8 cellular contexts compared by ENCODE assay signal in genomic region chr6:33585403-33586107, GRCh38. TPM values are rescaled to one million over a fixed set of nuclear protein-coding genes. Genes with fewer than 3 reads are reported as not detected.
DNase-seq lines count a peak whose midpoint lies in the region; ATAC-seq, FAIRE-seq and TF ChIP-seq lines count a peak whose summit lies in the region.

No MANE protein-coding gene starts in this region.

- H3K36me3 ChIP-seq in mammary epithelial cell (ENCODE audit: insufficient read depth, low read length): no peaks in the 10 kb centered on the region
- no peaks in the 10 kb centered on the region for H3K36me3 ChIP-seq in keratinocyte (ENCODE audit: control insufficient read depth in 2 of 2, extremely low read depth in 1 of 2, insufficient read depth in 2 of 2, low read length in 2 of 2)

- peak overlapping the region; percentile 93 for H3K27ac Mint-ChIP-seq in activated B cell treated with CpG ODN at 0.5 μM for 24 hours

- dilution Hi-C loops in mammary epithelial cell (cut with HindIII; ENCODE audit: low sequenced_read_pairs): loop anchor here (5.0 to 10.0 kb wide), 6 partner anchors 33 to 547 kb away; partner anchors contain the start of gene UQCC2
- dilution Hi-C loops in keratinocyte (cut with MboI; ENCODE audit: extremely low pct_ligation_motif_present, low sequenced_read_pairs): no loop called here

- CTCF ChIA-PET in activated B cell treated with CpG ODN at 0.5 μM for 24 hours (lab: Charles Lee) (interaction anchor here (0.6 to 5.4 kb wide), 9 partner anchors 15 to 442 kb away, joined by 3 to 66 read pairs (median 5); no protein-coding TSS in a partner anchor), mammary epithelial cell (lab: Charles Lee; ENCODE audit: low non-redundant PET) (no interaction called here)

- H3K9ac ChIP-seq in mammary epithelial cell (ENCODE audit: insufficient read depth, low read length) (no peak overlapping the region), keratinocyte (ENCODE audit: control insufficient read depth, extremely low read depth, insufficient read depth, low read length) (no peak overlapping the region)

- no peaks in the 10 kb centered on the region for H3K27me3 Mint-ChIP-seq in activated B cell treated with CpG ODN at 0.5 μM for 24 hours

- H3K27me3 ChIP-seq in mammary epithelial cell (ENCODE audit: insufficient read depth, low read length) (no peaks in the 10 kb centered on the region), keratinocyte (ENCODE audit: control insufficient read depth, extremely low read depth, insufficient read depth, low read length) (no peaks in the 10 kb centered on the region)

- H3K9me3 ChIP-seq in mammary epithelial cell (replicated peaks; ENCODE audit: insufficient read depth, low read length) (no peaks in the 10 kb centered on the region), keratinocyte (ENCODE audit: control insufficient read depth, low read depth, low read length) (no peaks in the 10 kb centered on the region)

- peak; percentile 78 for ATAC-seq in HG02798 (IDR thresholded peaks at IDR 0.05; ENCODE audit: poor library complexity, unreplicated experiment)
- peak; percentile 94 for ATAC-seq in activated B cell treated with CpG ODN at 0.5 μM for 24 hours (ENCODE audit: low read depth)
- ATAC-seq in GM18873 (IDR thresholded peaks at IDR 0.05; ENCODE audit: low FRiP score, unreplicated experiment): no peak

- FAIRE-seq in keratinocyte (lab: Jason Lieb, UNC): no peak

- peak overlapping the region; percentile 11 for H3K4me2 ChIP-seq in mammary epithelial cell (ENCODE audit: insufficient read depth, low read depth, low read length)
- peak overlapping the region; percentile 37 for H3K4me2 ChIP-seq in keratinocyte (ENCODE audit: control insufficient read depth, extremely low read depth, insufficient read depth, low read depth, low read length)

- H3K9me1 ChIP-seq in keratinocyte (ENCODE audit: control insufficient read depth, extremely low read depth, insufficient read depth, low read length): no peaks in the 10 kb centered on the region

- intact Hi-C loops in activated B cell treated with CpG ODN at 0.5 μM for 24 hours (cut with micrococcal nuclease) (loop anchor here (1.0 to 5.0 kb wide), 5 partner anchors 15 to 567 kb away; no protein-coding TSS in a partner anchor), mammary epithelial cell (cut with micrococcal nuclease) (loop anchor here (1.0 to 5.0 kb wide), 5 partner anchors 88 to 569 kb away; no protein-coding TSS in a partner anchor)

- peak; percentile 75 for DNase-seq in GM12864 (ENCODE audit: low read depth)
- peak; percentile 56 for DNase-seq in NCI-H2171 treated with DMSO at 0.1 percent for 48 hours (lab: John Stamatoyannopoulos, UW)
- peak; percentile 90 for DNase-seq in activated B cell treated with CpG ODN at 0.5 μM for 24 hours
- peak; percentile 69 for DNase-seq in mammary epithelial cell
- no peak for DNase-seq in keratinocyte (ENCODE audit: low read depth, low spot score)
- DNase-seq in stimulated activated CD4-positive, alpha-beta T cell treated with anti-CD3 and anti-CD28 coated beads, Interleukin-1b, Interleukin-23, amount 100 ng/mL, for 48 hours: peak; percentile 88

- in situ Hi-C loops in mammary epithelial cell (cut with MboI; ENCODE audit: low sequenced_read_pairs in 2 of 2): loop anchor here (10.0 to 25.0 kb wide), 4 partner anchors 89 to 577 kb away; partner anchors contain the start of gene IP6K3 (in 1 of the 2)

- TF ChIP-seq CTCF in GM12864 (IDR thresholded peaks at IDR 0.05; ENCODE audit: low read depth, low read length, missing control alignments): peak; percentile 97
- TF ChIP-seq CTCF in activated B cell treated with CpG ODN at 0.5 μM for 24 hours (IDR thresholded peaks at IDR 0.05): peak; percentile 96
- TF ChIP-seq CTCF in mammary epithelial cell (conservative IDR thresholded peaks at IDR 0.05 in 1 of 2, IDR thresholded peaks at IDR 0.05 in 1 of 2; ENCODE audit: extremely low read depth in 1 of 2, insufficient read depth in 1 of 2, low read depth in 1 of 2, low read length in 2 of 2): peak; percentile 98 to 99
- TF ChIP-seq CTCF in keratinocyte (optimal IDR thresholded peaks at IDR 0.05 in 1 of 3, IDR thresholded peaks at IDR 0.05 in 1 of 3, conservative IDR thresholded peaks at IDR 0.05 in 1 of 3; ENCODE audit: extremely low read depth in 1 of 3, insufficient read depth in 2 of 3, low read length in 3 of 3): peak in 2 of 3 experiments; percentile 96 to 97

- POLR2A ChIA-PET in activated B cell treated with CpG ODN at 0.5 μM for 24 hours (lab: Charles Lee): interaction anchor here (0.7 to 2.0 kb wide), 5 partner anchors 13 to 115 kb away, joined by 3 to 11 read pairs (median 6); partner anchors contain the start of gene ITPR3

- H3K4me1 ChIP-seq in mammary epithelial cell (ENCODE audit: insufficient read depth, low read length) (peaks cover 21% of the 10 kb centered on the region), keratinocyte (ENCODE audit: control insufficient read depth, extremely low read depth, insufficient read depth, low read length) (peaks cover 28% of the 10 kb centered on the region)

- H3K9me3 Mint-ChIP-seq in activated B cell treated with CpG ODN at 0.5 μM for 24 hours: no peaks in the 10 kb centered on the region

- H2AFZ ChIP-seq in mammary epithelial cell (ENCODE audit: low read depth, low read length): peak overlapping the region; percentile 65
- H2AFZ ChIP-seq in keratinocyte (ENCODE audit: control insufficient read depth, low read length): peak overlapping the region; percentile 57

- H3K27ac ChIP-seq in mammary epithelial cell (ENCODE audit: insufficient read depth, low read depth, low read length) (no peak overlapping the region), keratinocyte (ENCODE audit: control insufficient read depth, insufficient read depth, low read length) (no peak overlapping the region)

- H3K4me3 Mint-ChIP-seq in activated B cell treated with CpG ODN at 0.5 μM for 24 hours: peak overlapping the region; percentile 61

- no peaks in the 10 kb centered on the region for H3K36me3 Mint-ChIP-seq in activated B cell treated with CpG ODN at 0.5 μM for 24 hours (ENCODE audit: low read depth)

- H3K4me3 ChIP-seq in GM12864 (ENCODE audit: low read depth, low read length) (peak overlapping the region; percentile 35), mammary epithelial cell (replicated peaks in 1 of 3; ENCODE audit: insufficient read depth in 1 of 3, low read depth in 2 of 3, low read length in 3 of 3) (no peak overlapping the region), keratinocyte (ENCODE audit: control insufficient read depth in 2 of 3, extremely low read depth in 1 of 3, insufficient read depth in 2 of 3, low read depth in 1 of 3, low read length in 3 of 3) (peak overlapping the region in 1 of 3 experiments; percentile 33)

- peaks cover 31% of the 10 kb centered on the region for H3K4me1 Mint-ChIP-seq in activated B cell treated with CpG ODN at 0.5 μM for 24 hours

- H3K79me2 ChIP-seq in mammary epithelial cell (ENCODE audit: insufficient read depth, low read length): no peaks in the 10 kb centered on the region
- no peaks in the 10 kb centered on the region for H3K79me2 ChIP-seq in keratinocyte (ENCODE audit: control insufficient read depth, insufficient read depth, low read length)

- BruUV-seq in mammary epithelial cell (replicated peaks; lab: Mats Ljungman, UMichigan): no TSS peak

- 1% methylated on average over 9 of the region's 14 CpGs for WGBS in mammary epithelial cell (ENCODE audit: low coverage, missing lambda C conversion rate)

- H4K20me1 ChIP-seq in mammary epithelial cell (ENCODE audit: insufficient read depth, low read length) (no peaks in the 10 kb centered on the region), keratinocyte (ENCODE audit: control insufficient read depth, extremely low read depth, insufficient read depth, low read length) (no peaks in the 10 kb centered on the region)

RNA-seq across cellular contexts. Expression of gene BAK1, which starts 5.5 kb away (rescaled TPM):
- 29.5 and 29.6 TPM in 2 replicates for total RNA-seq in activated B cell treated with CpG ODN at 0.5 μM for 24 hours
- total RNA-seq in mammary epithelial cell: 10 to 100 TPM; 41.0 to 70.6 TPM
- 62.0 TPM for polyA plus RNA-seq in mammary epithelial cell
- polyA minus RNA-seq in mammary epithelial cell: 81.7 TPM
- polyA plus RNA-seq in keratinocyte: 61.1 to 93.0 TPM (median 71.1 TPM) in 3 replicates
- polyA plus RNA-seq in keratinocyte (2011; ENCODE audit: low read depth): 5.8 TPM
- polyA plus RNA-seq in keratinocyte (2011; cell fraction: cytosol; rRNA removed): 62.2 and 89.3 TPM in 2 replicates
- 43.7 and 54.2 TPM in 2 replicates for polyA plus RNA-seq in keratinocyte (2011; cell fraction: nucleus; rRNA removed)
- 37.3 and 78.3 TPM in 2 replicates for polyA plus RNA-seq in keratinocyte (2012; ENCODE audit: low replicate concordance)
- 77.2 to 120 TPM (median 120 TPM) in 3 replicates for polyA minus RNA-seq in keratinocyte
- polyA minus RNA-seq in keratinocyte (2011; cell fraction: cytosol; rRNA and poly(A)+ RNA removed): 138 TPM
- polyA minus RNA-seq in keratinocyte (2011; cell fraction: nucleus; rRNA and poly(A)+ RNA removed): 39.0 and 43.5 TPM in 2 replicates

RNA-seq across cellular contexts. Expression of gene ITPR3, which starts 35.6 kb away (rescaled TPM):
- total RNA-seq in activated B cell treated with CpG ODN at 0.5 μM for 24 hours: 31.7 and 35.5 TPM in 2 replicates
- 100 to 1,000 TPM; 125 to 155 TPM for total RNA-seq in mammary epithelial cell
- polyA plus RNA-seq in mammary epithelial cell: 106 TPM
- 270 TPM for polyA minus RNA-seq in mammary epithelial cell
- 43.3 to 78.0 TPM (median 45.0 TPM) in 3 replicates for polyA plus RNA-seq in keratinocyte
- polyA plus RNA-seq in keratinocyte (2011; ENCODE audit: low read depth): 43.1 TPM
- polyA plus RNA-seq in keratinocyte (2011; cell fraction: cytosol; rRNA removed): 39.3 and 57.7 TPM in 2 replicates
- 283 and 333 TPM in 2 replicates for polyA plus RNA-seq in keratinocyte (2011; cell fraction: nucleus; rRNA removed)
- 49.7 and 77.8 TPM in 2 replicates for polyA plus RNA-seq in keratinocyte (2012; ENCODE audit: low replicate concordance)
- 101 to 338 TPM (median 132 TPM) in 3 replicates for polyA minus RNA-seq in keratinocyte
- 94.4 TPM for polyA minus RNA-seq in keratinocyte (2011; cell fraction: cytosol; rRNA and poly(A)+ RNA removed)
- 224 and 276 TPM in 2 replicates for polyA minus RNA-seq in keratinocyte (2011; cell fraction: nucleus; rRNA and poly(A)+ RNA removed)
